In genomic region chr1:60277269-60277668, GRCh38 we compare ENCODE assay signal across 16 cellular contexts.
"Had no signal": no experiment of that assay in that cellular context is flagged by ENCODE, and none has a peak within 500 bp of the region (broad histone marks: within the 10 kb centered on the region; RNA-seq: fewer than 3 reads in every experiment).

No MANE protein-coding gene starts in this region.

- H3K4me1 ChIP-seq: breast epithelium, thyroid gland had no signal

- DNase-seq: activated CD4-positive, alpha-beta T cell treated with anti-CD3 and anti-CD28 coated beads for 1 hour; activated CD4-positive, alpha-beta T cell treated with anti-CD3 and anti-CD28 coated beads, Interleukin-2, amount 50 U/mL, for 48 hours; activated CD8-positive, alpha-beta memory T cell treated with anti-CD3 and anti-CD28 coated beads, Interleukin-2, amount 10 ng/mL, durations not matched to agents 7 days and 5 days; activated effector memory CD4-positive, alpha-beta T cell treated with anti-CD3 and anti-CD28 coated beads, Interleukin-2, amount 50 U/mL, for 16 hours; activated naive CD8-positive, alpha-beta T cell treated with anti-CD3 and anti-CD28 coated beads for 36 hours; activated T-cell treated with anti-CD3 and anti-CD28 coated beads, Interleukin-2, amount 50 U/mL, for 4 hours; esophagus squamous epithelium; foreskin fibroblast; glutamatergic neuron; mammary epithelial cell; natural killer cell; thyroid gland had no signal

- H3K27me3 ChIP-seq: breast epithelium, esophagus squamous epithelium, right atrium auricular region, thyroid gland had no signal

- H3K36me3 ChIP-seq: breast epithelium, esophagus squamous epithelium, right atrium auricular region, thyroid gland had no signal

- H3K4me3 ChIP-seq: breast epithelium, esophagus squamous epithelium, right atrium auricular region, smooth muscle cell, thyroid gland had no signal

- H3K9me3 ChIP-seq: breast epithelium, esophagus squamous epithelium, right atrium auricular region, thyroid gland had no signal

- ATAC-seq: activated CD8-positive, alpha-beta memory T cell treated with anti-CD3 and anti-CD28 coated beads, Interleukin-2, amount 10 ng/mL, durations not matched to agents 7 days and 5 days; activated T-cell treated with anti-CD3 and anti-CD28 coated beads, Interleukin-2, amount 50 U/mL, for 4 hours; natural killer cell; stimulated activated effector memory CD8-positive, alpha-beta T cell treated with anti-CD3 and anti-CD28 coated beads, Interleukin-12 subunit alpha, Interleukin-12 subunit beta, amount 100 ng/mL, for 72 hours had no signal

- H3K27ac ChIP-seq: breast epithelium, esophagus squamous epithelium, right atrium auricular region, thyroid gland had no signal
